7 cellular contexts compared by ENCODE assay signal in genomic region chr2:202237787-202238233, GRCh38. TPM values are rescaled to one million over a fixed set of nuclear protein-coding genes. Genes with fewer than 3 reads are reported as not detected.
DNase-seq lines count a peak whose midpoint lies in the region; ATAC-seq lines count a peak whose summit lies in the region.

No MANE protein-coding gene starts in this region.

- peak; percentile 38 for ATAC-seq in GM21360 (IDR thresholded peaks at IDR 0.05; ENCODE audit: unreplicated experiment)
- ATAC-seq in HG03521 (IDR thresholded peaks at IDR 0.05; ENCODE audit: unreplicated experiment), result peak; percentile 38
- peak; percentile 51 for ATAC-seq in effector memory CD8-positive, alpha-beta T cell (replicated peaks)

- peaks cover 21% of the 10 kb centered on the region for H3K36me3 Mint-ChIP-seq in effector memory CD8-positive, alpha-beta T cell (ENCODE audit: insufficient read depth)

- no peaks in the 10 kb centered on the region for H3K27me3 Mint-ChIP-seq in effector memory CD8-positive, alpha-beta T cell

- H3K27ac ChIP-seq in subcutaneous abdominal adipose tissue (ENCODE audit: low read depth, low read length), result peak overlapping the region; percentile 85

- H3K9ac ChIP-seq in ES-I3 (ENCODE audit: low read depth, low read length) (peak overlapping the region; percentile 68), subcutaneous abdominal adipose tissue (ENCODE audit: low read length in 5 of 5) (peak overlapping the region; percentile 50 to 95 (median 94))

- peak overlapping the region; percentile 97 to 99 for H3K27ac Mint-ChIP-seq in effector memory CD8-positive, alpha-beta T cell

- H3K36me3 ChIP-seq in ES-I3 (ENCODE audit: insufficient read depth, low read length) (no peaks in the 10 kb centered on the region), subcutaneous abdominal adipose tissue (ENCODE audit: control insufficient read depth in 5 of 5, insufficient read depth in 5 of 5, low read length in 5 of 5) (peaks cover 0 to 4% (median 0%) of the 10 kb centered on the region in 5 donors)

- peak in 4 of 5 donors; percentile 1 to 8 (median 4) for DNase-seq in T-helper 1 cell
- DNase-seq in effector memory CD8-positive, alpha-beta T cell, result peak in 1 of 3 experiments; percentile 5
- peak; percentile 31 to 72 for DNase-seq in lung microvascular endothelial cell (ENCODE audit: low read depth in 2 of 2)

- H3K27me3 ChIP-seq in subcutaneous abdominal adipose tissue (ENCODE audit: control insufficient read depth in 5 of 5, insufficient read depth in 4 of 5, low read length in 5 of 5), result no peaks in the 10 kb centered on the region

- H3K4me3 ChIP-seq in subcutaneous abdominal adipose tissue (ENCODE audit: low read depth in 1 of 5, low read length in 5 of 5), result peak overlapping the region; percentile 85 to 98 (median 95)

- H3K9me3 ChIP-seq in ES-I3 (ENCODE audit: control insufficient read depth, insufficient read depth, low read length), result no peaks in the 10 kb centered on the region
- no peaks in the 10 kb centered on the region for H3K9me3 ChIP-seq in subcutaneous abdominal adipose tissue (ENCODE audit: control insufficient read depth in 5 of 5, low read length in 5 of 5)

- H3K4me1 ChIP-seq in ES-I3 (ENCODE audit: insufficient read depth, low read length) (peaks cover 6% of the 10 kb centered on the region; the same call in 1 of the 2 replicates), subcutaneous abdominal adipose tissue (ENCODE audit: control insufficient read depth in 5 of 5, insufficient read depth in 5 of 5, low read length in 5 of 5) (peaks cover 2 to 20% (median 18%) of the 10 kb centered on the region in 5 donors)

- peaks cover 21 to 32% of the 10 kb centered on the region in 2 donors for H3K4me1 Mint-ChIP-seq in effector memory CD8-positive, alpha-beta T cell (ENCODE audit: low read depth in 2 of 2)

- no peaks in the 10 kb centered on the region for H3K9me3 Mint-ChIP-seq in effector memory CD8-positive, alpha-beta T cell

- peak overlapping the region; percentile 97 to 98 for H3K4me3 Mint-ChIP-seq in effector memory CD8-positive, alpha-beta T cell

RNA-seq across cellular contexts. Expression of gene SUMO1, which starts 0.6 kb away (rescaled TPM):
- 93.1 and 96.0 TPM in 2 replicates for total RNA-seq in lung microvascular endothelial cell

RNA-seq across cellular contexts. Expression of gene NOP58, which starts 27.8 kb away (rescaled TPM):
- 26.4 and 28.3 TPM in 2 replicates for total RNA-seq in lung microvascular endothelial cell
